In the genomic region with DNA sequence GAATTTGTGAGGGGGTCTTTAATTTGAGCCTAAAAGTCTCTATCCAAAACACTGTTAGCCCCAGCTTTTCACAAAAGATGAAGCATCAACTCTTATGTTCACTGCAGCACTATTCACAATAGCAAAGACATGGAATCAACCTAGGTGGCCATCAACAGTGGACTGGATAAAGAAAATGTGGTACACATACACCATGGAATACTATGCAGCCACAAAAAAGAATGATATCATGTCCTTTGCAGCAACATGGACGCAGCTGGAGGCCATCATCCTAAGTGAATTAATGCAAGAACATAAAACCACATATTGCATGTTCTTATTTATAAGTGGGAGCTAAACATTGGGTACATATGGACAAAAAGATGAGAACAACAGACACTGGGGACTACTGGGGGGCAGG, we compare ENCODE assay signal across 2 cellular contexts. TPM values are rescaled to one million over a fixed set of nuclear protein-coding genes. Genes with fewer than 3 reads are reported as not detected.
"Had no signal": no experiment of that assay in that cellular context is flagged by ENCODE, and none has a peak within 500 bp of the region (broad histone marks: within the 10 kb centered on the region; RNA-seq: fewer than 3 reads in every experiment).

No MANE protein-coding gene starts in this region.

RNA-seq across cellular contexts. Expression of a gene that starts 59.2 kb away (rescaled TPM):
- total RNA-seq: G401, GM12878 had no signal
